Comparison of ENCODE assay signal across 8 cellular contexts in genomic region chr6:30885999-30886896, GRCh38. TPM values are rescaled to one million over a fixed set of nuclear protein-coding genes. Genes with fewer than 3 reads are reported as not detected.
DNase-seq lines count a peak whose midpoint lies in the region; ATAC-seq, FAIRE-seq and TF ChIP-seq lines count a peak whose summit lies in the region.

No MANE protein-coding gene starts in this region.

- H3K4me1 ChIP-seq in HCT116 (ENCODE audit: control insufficient read depth in 1 of 2, insufficient read depth in 2 of 2, low read length in 2 of 2) (peaks cover 44 to 62% of the 10 kb centered on the region in 2 experiments), skeletal muscle satellite cell (ENCODE audit: control insufficient read depth, insufficient read depth, low read length) (peaks cover 51% of the 10 kb centered on the region)

- CTCF ChIA-PET in HCT116 (lab: Charles Lee): no interaction called here

- no peak for TF ChIP-seq POLR2A in HCT116 (IDR thresholded peaks at IDR 0.05; ENCODE audit: borderline replicate concordance, extremely low read depth, insufficient read depth, insufficient read length)

- no peaks in the 10 kb centered on the region for H3K27me3 ChIP-seq in HCT116 (ENCODE audit: insufficient read depth, low read length)
- no peaks in the 10 kb centered on the region for H3K27me3 ChIP-seq in bronchial epithelial cell (ENCODE audit: control insufficient read depth, insufficient read depth, low read length)
- no peaks in the 10 kb centered on the region for H3K27me3 ChIP-seq in skeletal muscle satellite cell (ENCODE audit: control insufficient read depth, insufficient read depth, low read length)

- no peak for DNase-seq in AG09309 (ENCODE audit: low read depth)
- peak; percentile 83 for DNase-seq in HCT116 (ENCODE audit: low read depth, low spot score)
- peak; percentile 50 for DNase-seq in RPMI8226
- DNase-seq in bronchial epithelial cell (ENCODE audit: low read depth): peak; percentile 92
- peak; percentile 84 for DNase-seq in iris pigment epithelial cell (ENCODE audit: low read depth)

- no peak for FAIRE-seq in bronchial epithelial cell (lab: Jason Lieb, UNC)

- H3K79me2 ChIP-seq in HCT116 (ENCODE audit: insufficient read depth, low read length): peaks cover 77% of the 10 kb centered on the region

- no peaks in the 10 kb centered on the region for H4K20me1 ChIP-seq in HCT116 (ENCODE audit: insufficient read depth)

- H3K9ac ChIP-seq in HCT116 (ENCODE audit: low read length) (peak overlapping the region; percentile 92), skeletal muscle satellite cell (ENCODE audit: low read depth, low read length) (peak overlapping the region; percentile 80)

- TF ChIP-seq RAD21 in HCT116 (IDR thresholded peaks at IDR 0.05; ENCODE audit: low read depth): no peak

- H3K4me3 ChIP-seq in AG09309 (ENCODE audit: control insufficient read depth, low read depth, low read length) (peak overlapping the region; percentile 70), HCT116 (replicated peaks in 1 of 2; ENCODE audit: low read depth in 1 of 2, low read length in 2 of 2) (peak overlapping the region; percentile 83 to 87), bronchial epithelial cell (ENCODE audit: low read depth, low read length) (peak overlapping the region; percentile 64), skeletal muscle satellite cell (ENCODE audit: low read length) (peak overlapping the region; percentile 80)

- no peak overlapping the region for H2AFZ ChIP-seq in HCT116 (ENCODE audit: low read depth, low read length, poor library complexity, severe bottlenecking)

- H3K4me2 ChIP-seq in HCT116 (ENCODE audit: low read length) (peak overlapping the region; percentile 99), skeletal muscle satellite cell (ENCODE audit: low read length) (peak overlapping the region; percentile 90)

- RAD21 ChIA-PET in HCT116 (lab: Charles Lee; ENCODE audit: low non-redundant PET in 1 of 2, low total read pairs in 2 of 2, uncharacterized antibody in 2 of 2, unreplicated experiment in 2 of 2): no interaction called here

- H3K27ac ChIP-seq in HCT116 (ENCODE audit: low read depth, low read length): peak overlapping the region; percentile 99

- H3K9me3 ChIP-seq in HCT116 (ENCODE audit: control insufficient read depth in 1 of 2, insufficient read depth in 1 of 2, low read depth in 1 of 2, low read length in 2 of 2) (no peaks in the 10 kb centered on the region), skeletal muscle satellite cell (replicated peaks; ENCODE audit: low read length) (no peaks in the 10 kb centered on the region)

- H3K36me3 ChIP-seq in HCT116 (ENCODE audit: control insufficient read depth in 1 of 2, insufficient read depth in 2 of 2, low read length in 2 of 2) (peaks cover 14 to 25% of the 10 kb centered on the region in 2 experiments; a peak in 3 of 4 replicates), bronchial epithelial cell (ENCODE audit: control insufficient read depth, insufficient read depth, low read length) (peaks cover 23% of the 10 kb centered on the region), skeletal muscle satellite cell (ENCODE audit: insufficient read depth, low read length) (peaks cover 3% of the 10 kb centered on the region)

- BruUV-seq in HCT116 (replicated peaks; lab: Mats Ljungman, UMichigan): TSS peak; percentile 3

- H3K9me2 ChIP-seq in HCT116 (ENCODE audit: insufficient read depth): no peaks in the 10 kb centered on the region

- POLR2A ChIA-PET in HCT116 (lab: Charles Lee): interaction anchor here (0.6 kb wide), 1 partner anchor 27 kb away, joined by 4 read pairs; no protein-coding TSS in a partner anchor

- no peak for TF ChIP-seq CTCF in AG09309 (IDR thresholded peaks at IDR 0.05; ENCODE audit: control insufficient read depth, insufficient read depth, low read depth, low read length, missing control alignments)
- TF ChIP-seq CTCF in HCT116 (IDR thresholded peaks at IDR 0.05 in 2 of 3, conservative IDR thresholded peaks at IDR 0.05 in 1 of 3; ENCODE audit: borderline replicate concordance in 1 of 3, insufficient read depth in 1 of 3, low read depth in 2 of 3, low read length in 2 of 3): no peak
- TF ChIP-seq CTCF in bronchial epithelial cell (IDR thresholded peaks at IDR 0.05; ENCODE audit: insufficient read depth, low read length, severe bottlenecking): no peak

- peak; percentile 69 for ATAC-seq in HCT116
- no peak for ATAC-seq in HG03025 (IDR thresholded peaks at IDR 0.05; ENCODE audit: low FRiP score, unreplicated experiment)
- ATAC-seq in GM18511 (IDR thresholded peaks at IDR 0.05; ENCODE audit: unreplicated experiment): no peak

- intact Hi-C loops in HCT116 (cut with micrococcal nuclease): loop anchor here (2.0 kb wide), 1 partner anchor 23 kb away; the partner anchor contains the start of gene GTF2H4

TF ChIP-seq in HCT116, 20 proteins besides CTCF, POLR2A, EP300 and RAD21:
- TF ChIP-seq REST (IDR thresholded peaks at IDR 0.05; ENCODE audit: low read depth): no peak
- peak; percentile 55; the same call in 1 of the 2 replicates for TF ChIP-seq POLR2AphosphoS5 (IDR thresholded peaks at IDR 0.05; ENCODE audit: low read depth, low read length)
- no peak for TF ChIP-seq JUND (IDR thresholded peaks at IDR 0.05)
- TF ChIP-seq TCF7L2 (IDR thresholded peaks at IDR 0.05; ENCODE audit: borderline replicate concordance, extremely low read depth, insufficient read depth, insufficient read length): peak; percentile 48
- no peak for TF ChIP-seq FOSL1 (IDR thresholded peaks at IDR 0.05; ENCODE audit: low read depth)

RNA-seq across cellular contexts. Expression of gene DDR1, which starts 1.9 kb away (rescaled TPM):
- total RNA-seq in HCT116 (2021; ENCODE audit: unreplicated experiment) (211 TPM), bronchial epithelial cell (149 and 194 TPM in 2 replicates)
- 138 and 167 TPM in 2 replicates for polyA plus RNA-seq in HCT116 (2012)
- 3.8 and 3.9 TPM in 2 replicates for total RNA-seq in skeletal muscle satellite cell (2012; rRNA removed)

RNA-seq across cellular contexts. Expression of gene GTF2H4, which starts 21.8 kb away (rescaled TPM):
- total RNA-seq in HCT116 (2021; ENCODE audit: unreplicated experiment) (59.7 TPM), bronchial epithelial cell (10.0 and 10.6 TPM in 2 replicates)
- 27.3 and 35.0 TPM in 2 replicates for polyA plus RNA-seq in HCT116 (2012)
- total RNA-seq in skeletal muscle satellite cell (2012; rRNA removed): 6.3 and 7.0 TPM in 2 replicates

RNA-seq across cellular contexts. Expression of gene VARS2, which starts 27.8 kb away (rescaled TPM):
- total RNA-seq in HCT116 (2021; ENCODE audit: unreplicated experiment): 39.8 TPM
- polyA plus RNA-seq in HCT116 (2012): 25.8 and 27.3 TPM in 2 replicates
- 24.6 and 26.3 TPM in 2 replicates for total RNA-seq in bronchial epithelial cell
- 13.9 and 15.9 TPM in 2 replicates for total RNA-seq in skeletal muscle satellite cell (2012; rRNA removed)

RNA-seq across cellular contexts. Expression of gene SFTA2, which starts 45.7 kb away (rescaled TPM):
- not detected for total RNA-seq in HCT116 (2021; ENCODE audit: unreplicated experiment)
- not detected in 2 replicates for polyA plus RNA-seq in HCT116 (2012)
- not detected in 2 replicates for total RNA-seq in bronchial epithelial cell
- not detected in 2 replicates for total RNA-seq in skeletal muscle satellite cell (2012; rRNA removed)

RNA-seq across cellular contexts. Expression of gene MUCL3, which starts 54.5 kb away (rescaled TPM):
- 0.15 TPM for total RNA-seq in HCT116 (2021; ENCODE audit: unreplicated experiment)
- 0.02 and 0.04 TPM in 2 replicates for polyA plus RNA-seq in HCT116 (2012)
- total RNA-seq in bronchial epithelial cell: under 0.01 TPM in 1 of 2 replicates, not detected in the other
- total RNA-seq in skeletal muscle satellite cell (2012; rRNA removed): not detected in 2 replicates
